9 cellular contexts compared by ENCODE assay signal in genomic region chr10:120456143-120456625, GRCh38. TPM values are rescaled to one million over a fixed set of nuclear protein-coding genes. Genes with fewer than 3 reads are reported as not detected.
DNase-seq lines count a peak whose midpoint lies in the region; ATAC-seq lines count a peak whose summit lies in the region.
"Had no signal": no experiment of that assay in that cellular context is flagged by ENCODE, and none has a peak within 500 bp of the region (broad histone marks: within the 10 kb centered on the region; RNA-seq: fewer than 3 reads in every experiment).

No MANE protein-coding gene starts in this region.

- intact Hi-C loops in dendritic cell treated with granulocyte-macrophage colony-stimulating factor and Interleukin-4, amounts not matched to agents 40 ng/mL and 50 ng/mL, for 4 days (cut with micrococcal nuclease), result no loop called here

- peaks cover 53% of the 10 kb centered on the region for H3K27me3 Mint-ChIP-seq in dendritic cell treated with granulocyte-macrophage colony-stimulating factor and Interleukin-4, amounts not matched to agents 40 ng/mL and 50 ng/mL, for 4 days
- H3K27me3 Mint-ChIP-seq in natural killer cell treated with Interleukin-12 subunit alpha and Interleukin-12 subunit beta and Interleukin-15 and Interleukin-18, amount 100 ng/mL, for 72 hours, result peaks cover 43 to 49% of the 10 kb centered on the region in 2 donors

- DNase-seq in natural killer cell treated with Interleukin-12 subunit alpha and Interleukin-12 subunit beta and Interleukin-15 and Interleukin-18, amount 100 ng/mL, for 72 hours (ENCODE audit: low spot score), result no peak
- no peak for DNase-seq in activated CD4-positive, CD25-positive, alpha-beta regulatory T cell treated with anti-CD3 and anti-CD28 coated beads, Interleukin-2, amount 50 U/mL, for 72 hours
- no peak for DNase-seq in HK-2 (ENCODE audit: unreplicated experiment)
- no peak for DNase-seq in NK-92 treated with Interleukin-12 subunit alpha and Interleukin-12 subunit beta, amount 100 ng/mL, for 24 hours (lab: John Stamatoyannopoulos, UW)

- H2AFZ ChIP-seq in ACC112 (ENCODE audit: low read length, unreplicated experiment), result no peak overlapping the region

- peak overlapping the region; percentile 67 for H3K4me3 ChIP-seq in ACC112 (ENCODE audit: low read depth, low read length)
- H3K4me3 ChIP-seq in HUES6 (ENCODE audit: low read depth, low read length), result peak overlapping the region; percentile 74

- H3K79me2 ChIP-seq in ACC112 (ENCODE audit: control insufficient read depth, insufficient read depth, low read length, unreplicated experiment), result no peaks in the 10 kb centered on the region

- no peaks in the 10 kb centered on the region for H3K9me3 ChIP-seq in HUES6 (ENCODE audit: control insufficient read depth, insufficient read depth, low read depth, low read length)

- peak overlapping the region; percentile 60 for H3K4me3 Mint-ChIP-seq in dendritic cell treated with granulocyte-macrophage colony-stimulating factor and Interleukin-4, amounts not matched to agents 40 ng/mL and 50 ng/mL, for 4 days
- H3K4me3 Mint-ChIP-seq in natural killer cell treated with Interleukin-12 subunit alpha and Interleukin-12 subunit beta and Interleukin-15 and Interleukin-18, amount 100 ng/mL, for 72 hours, result peak overlapping the region; percentile 68

- H3K27me3 ChIP-seq in ACC112 (ENCODE audit: insufficient read depth, low read length) (peaks cover 12% of the 10 kb centered on the region), HUES6 (ENCODE audit: control insufficient read depth, insufficient read depth, low read length) (peaks cover 79% of the 10 kb centered on the region)

- no peaks in the 10 kb centered on the region for H3K36me3 ChIP-seq in ACC112 (ENCODE audit: insufficient read depth, low read length)
- no peaks in the 10 kb centered on the region for H3K36me3 ChIP-seq in HUES6 (ENCODE audit: control insufficient read depth, insufficient read depth, low read length)

- peak overlapping the region; percentile 66 for H3K9ac ChIP-seq in HUES6 (ENCODE audit: low read length)

- H3K36me3 Mint-ChIP-seq in dendritic cell treated with granulocyte-macrophage colony-stimulating factor and Interleukin-4, amounts not matched to agents 40 ng/mL and 50 ng/mL, for 4 days (ENCODE audit: low read depth), result no peaks in the 10 kb centered on the region
- H3K36me3 Mint-ChIP-seq in natural killer cell treated with Interleukin-12 subunit alpha and Interleukin-12 subunit beta and Interleukin-15 and Interleukin-18, amount 100 ng/mL, for 72 hours, result no peaks in the 10 kb centered on the region

- peaks cover 6% of the 10 kb centered on the region for H3K4me1 Mint-ChIP-seq in dendritic cell treated with granulocyte-macrophage colony-stimulating factor and Interleukin-4, amounts not matched to agents 40 ng/mL and 50 ng/mL, for 4 days (ENCODE audit: low read depth)
- peaks cover 0 to 6% of the 10 kb centered on the region in 2 donors for H3K4me1 Mint-ChIP-seq in natural killer cell treated with Interleukin-12 subunit alpha and Interleukin-12 subunit beta and Interleukin-15 and Interleukin-18, amount 100 ng/mL, for 72 hours (ENCODE audit: low read depth in 2 of 2)

- no peak overlapping the region for H3K27ac Mint-ChIP-seq in dendritic cell treated with granulocyte-macrophage colony-stimulating factor and Interleukin-4, amounts not matched to agents 40 ng/mL and 50 ng/mL, for 4 days
- H3K27ac Mint-ChIP-seq in natural killer cell treated with Interleukin-12 subunit alpha and Interleukin-12 subunit beta and Interleukin-15 and Interleukin-18, amount 100 ng/mL, for 72 hours, result no peak overlapping the region

- H3K9me3 Mint-ChIP-seq in dendritic cell treated with granulocyte-macrophage colony-stimulating factor and Interleukin-4, amounts not matched to agents 40 ng/mL and 50 ng/mL, for 4 days, result no peaks in the 10 kb centered on the region
- H3K9me3 Mint-ChIP-seq in natural killer cell treated with Interleukin-12 subunit alpha and Interleukin-12 subunit beta and Interleukin-15 and Interleukin-18, amount 100 ng/mL, for 72 hours, result no peaks in the 10 kb centered on the region

- peaks cover 4% of the 10 kb centered on the region for H3K4me1 ChIP-seq in ACC112 (ENCODE audit: control insufficient read depth, insufficient read depth, low read length, unreplicated experiment)
- H3K4me1 ChIP-seq in HUES6 (ENCODE audit: control insufficient read depth, insufficient read depth, low read length), result peaks cover 9% of the 10 kb centered on the region

- no peak for ATAC-seq in natural killer cell treated with Interleukin-12 subunit alpha and Interleukin-12 subunit beta and Interleukin-15 and Interleukin-18, amount 100 ng/mL, for 72 hours
- no peak for ATAC-seq in HG02571 (IDR thresholded peaks at IDR 0.05; ENCODE audit: unreplicated experiment)

- H3K27ac ChIP-seq in ACC112 (ENCODE audit: low read depth, low read length) (no peak overlapping the region), HUES6 (ENCODE audit: low read depth, low read length) (no peak overlapping the region)

RNA-seq across cellular contexts. Expression of gene PLPP4, which starts 0.8 kb away (rescaled TPM):
- not detected for total RNA-seq in natural killer cell treated with Interleukin-12 subunit alpha and Interleukin-12 subunit beta and Interleukin-15 and Interleukin-18, amount 100 ng/mL, for 72 hours
- total RNA-seq: T-helper 2 cell treated with Interferon-gamma antibody and Interleukin-4, amounts not matched to agents 100 ng/mL and 5 ng/mL, for 36 hours had no signal
